ENCODE assay signal across 16 cellular contexts in the genomic region with DNA sequence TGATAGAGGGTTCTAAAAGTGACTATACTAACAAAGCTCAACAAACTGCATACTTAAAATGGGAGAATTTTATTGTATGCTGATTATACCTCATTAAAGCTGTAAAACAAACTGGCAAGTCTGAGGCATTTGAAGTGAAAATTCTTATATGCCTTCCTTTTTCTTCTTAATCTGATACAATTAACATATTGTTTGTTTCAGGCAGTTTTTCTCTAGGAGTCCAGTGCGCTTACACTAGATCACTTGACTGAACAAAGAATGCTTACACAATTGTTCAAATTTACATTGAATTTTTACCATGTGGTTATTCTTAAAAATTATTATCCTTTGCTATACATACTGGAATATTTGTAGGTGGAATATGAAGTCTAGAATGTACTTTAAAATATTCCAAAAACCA.
A peak's percentile ranks its signal among the peaks of the same experiment; 100 is the strongest.
DNase-seq lines count a peak whose midpoint lies in the region; ATAC-seq, FAIRE-seq and TF ChIP-seq lines count a peak whose summit lies in the region.
"Had no signal": no experiment of that assay in that cellular context is flagged by ENCODE, and none has a peak within 500 bp of the region (broad histone marks: within the 10 kb centered on the region; RNA-seq: fewer than 3 reads in every experiment).

No MANE protein-coding gene starts in this region.

- POLR2A ChIA-PET in RWPE1 (lab: Yijun Ruan, JAX; ENCODE audit: low non-redundant PET): no interaction called here

- TF ChIP-seq CTCF in D721Med (IDR thresholded peaks at IDR 0.05; ENCODE audit: insufficient read depth, missing control alignments) (no peak), RWPE1 (conservative IDR thresholded peaks at IDR 0.05; ENCODE audit: low read depth) (no peak)

- H3K27ac ChIP-seq in RWPE1: no peak overlapping the region
- H3K27ac ChIP-seq: BLaER1 treated with 17β-estradiol and CSF1 and Interleukin-3, amounts not matched to agents 10 nM and 100 nM; HL-60 had no signal

- FAIRE-seq in D721Med (lab: Jason Lieb, UNC): peak; percentile 32

- peaks cover 13% of the 10 kb centered on the region for H3K36me3 Mint-ChIP-seq in activated naive CD4-positive, alpha-beta T cell treated with anti-CD3 and anti-CD28 coated beads, Interleukin-2, amount 50 U/mL, for 24 hours
- peaks cover 55% of the 10 kb centered on the region for H3K36me3 Mint-ChIP-seq in activated T-helper 17 cell treated with anti-CD3 and anti-CD28 coated beads, Interleukin-2, amount 50 U/mL, for 72 hours (ENCODE audit: low read depth)

- H3K9me3 Mint-ChIP-seq in activated naive CD4-positive, alpha-beta T cell treated with anti-CD3 and anti-CD28 coated beads, Interleukin-2, amount 50 U/mL, for 24 hours: no peaks in the 10 kb centered on the region
- no peaks in the 10 kb centered on the region for H3K9me3 Mint-ChIP-seq in activated T-helper 17 cell treated with anti-CD3 and anti-CD28 coated beads, Interleukin-2, amount 50 U/mL, for 72 hours
- H3K9me3 Mint-ChIP-seq: HFFc6 had no signal

- H3K27me3 Mint-ChIP-seq in activated naive CD4-positive, alpha-beta T cell treated with anti-CD3 and anti-CD28 coated beads, Interleukin-2, amount 50 U/mL, for 24 hours: no peaks in the 10 kb centered on the region
- no peaks in the 10 kb centered on the region for H3K27me3 Mint-ChIP-seq in activated T-helper 17 cell treated with anti-CD3 and anti-CD28 coated beads, Interleukin-2, amount 50 U/mL, for 72 hours
- H3K27me3 Mint-ChIP-seq: CD4-positive, alpha-beta T cell had no signal

- CTCF ChIA-PET in RWPE1 (lab: Yijun Ruan, JAX): no interaction called here

- no peak for ATAC-seq in activated T-helper 17 cell treated with anti-CD3 and anti-CD28 coated beads, Interleukin-2, amount 50 U/mL, for 72 hours (replicated peaks)
- no peak for ATAC-seq in GM19324 (IDR thresholded peaks at IDR 0.05; ENCODE audit: low FRiP score, unreplicated experiment)

- H3K4me3 Mint-ChIP-seq in activated naive CD4-positive, alpha-beta T cell treated with anti-CD3 and anti-CD28 coated beads, Interleukin-2, amount 50 U/mL, for 24 hours: no peak overlapping the region
- H3K4me3 Mint-ChIP-seq in activated T-helper 17 cell treated with anti-CD3 and anti-CD28 coated beads, Interleukin-2, amount 50 U/mL, for 72 hours: no peak overlapping the region
- H3K4me3 Mint-ChIP-seq: CD4-positive, alpha-beta T cell; HFFc6 had no signal

- H3K4me1 Mint-ChIP-seq in activated naive CD4-positive, alpha-beta T cell treated with anti-CD3 and anti-CD28 coated beads, Interleukin-2, amount 50 U/mL, for 24 hours: peaks cover 25% of the 10 kb centered on the region
- H3K4me1 Mint-ChIP-seq in activated T-helper 17 cell treated with anti-CD3 and anti-CD28 coated beads, Interleukin-2, amount 50 U/mL, for 72 hours: no peaks in the 10 kb centered on the region

- no peak for DNase-seq in activated naive CD4-positive, alpha-beta T cell (lab: John Stamatoyannopoulos, UW)
- no peak for DNase-seq in D721Med (ENCODE audit: insufficient read length, low spot score)
- DNase-seq in RWPE1 (ENCODE audit: low spot score): no peak
- no peak for DNase-seq in iPS-NIHi11 (ENCODE audit: low spot score)
- DNase-seq: ACHN; CD4-positive, alpha-beta T cell; COR-L47; DMS53; GF-D8; HCEC 1CT; HFFc6 had no signal

- peak overlapping the region; percentile 35 for H3K27ac Mint-ChIP-seq in activated naive CD4-positive, alpha-beta T cell treated with anti-CD3 and anti-CD28 coated beads, Interleukin-2, amount 50 U/mL, for 24 hours
- peak overlapping the region; percentile 7 for H3K27ac Mint-ChIP-seq in activated T-helper 17 cell treated with anti-CD3 and anti-CD28 coated beads, Interleukin-2, amount 50 U/mL, for 72 hours
- H3K27ac Mint-ChIP-seq: CD4-positive, alpha-beta T cell; HFFc6 had no signal
